ENCODE assay signal across 40 cellular contexts in the genomic region with DNA sequence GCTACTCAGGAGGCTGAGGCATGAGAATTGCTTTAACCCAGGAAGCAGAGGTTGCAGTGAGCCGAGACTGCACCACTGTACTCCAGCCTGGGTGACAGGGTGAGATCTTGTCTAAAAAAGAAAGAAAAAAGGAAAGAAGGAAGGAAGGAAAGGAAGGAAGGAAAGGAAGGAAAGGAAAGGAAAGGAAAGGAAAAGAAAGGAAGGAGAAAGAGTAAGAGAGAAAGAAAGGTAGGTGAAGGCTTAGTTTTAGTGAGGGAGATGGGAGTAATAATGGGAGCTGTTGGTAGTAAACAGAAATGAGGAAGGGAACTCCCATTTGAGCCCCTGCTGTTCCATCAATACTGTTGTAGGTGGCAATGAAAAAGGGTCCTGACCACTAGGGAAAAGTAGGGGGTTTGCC. TPM values are rescaled to one million over a fixed set of nuclear protein-coding genes. Genes with fewer than 3 reads are reported as not detected.
"Had no signal": no experiment of that assay in that cellular context is flagged by ENCODE, and none has a peak within 500 bp of the region (broad histone marks: within the 10 kb centered on the region; RNA-seq: fewer than 3 reads in every experiment).

No MANE protein-coding gene starts in this region.

- H3K4me3 Mint-ChIP-seq: activated naive CD4-positive, alpha-beta T cell treated with anti-CD3 and anti-CD28 coated beads for 36 hours; activated naive CD4-positive, alpha-beta T cell treated with anti-CD3 and anti-CD28 coated beads, Interleukin-2, amount 10 ng/mL, durations not matched to agents 7 days and 5 days; activated naive CD4-positive, alpha-beta T cell treated with anti-CD3 and anti-CD28 coated beads, Interleukin-2, amount 50 U/mL, for 24 hours; activated naive CD8-positive, alpha-beta T cell; activated naive CD8-positive, alpha-beta T cell treated with anti-CD3 and anti-CD28 coated beads for 36 hours; activated naive CD8-positive, alpha-beta T cell treated with anti-CD3 and anti-CD28 coated beads, Interleukin-2, amount 10 ng/mL, durations not matched to agents 7 days and 5 days; activated naive CD8-positive, alpha-beta T cell treated with anti-CD3 and anti-CD28 coated beads, Interleukin-2, amount 50 U/mL, for 24 hours; activated T-cell treated with anti-CD3 and anti-CD28 coated beads, Interleukin-2, amount 50 U/mL, for 24 hours; activated T-cell treated with anti-CD3 and anti-CD28 coated beads, Interleukin-2, amount 50 U/mL, for 4 hours; activated T-cell treated with anti-CD3 and anti-CD28 coated beads, Interleukin-2, amount 50 U/mL, for 72 hours; activated T-helper 1 cell treated with anti-CD3 and anti-CD28 coated beads, Interleukin-12 subunit alpha, Interleukin-12 subunit beta, Interleukin-2, Interleukin-4 antibody, amounts not matched to agents 30 ng/mL and 10 ng/mL and 1 ng/mL, durations not matched to agents 14 hours and 24 hours and 36 hours; activated T-helper 17 cell treated with anti-CD3 and anti-CD28 coated beads, Interleukin-2, amount 50 U/mL, for 72 hours had no signal

- H3K9me3 Mint-ChIP-seq: activated naive CD4-positive, alpha-beta T cell treated with anti-CD3 and anti-CD28 coated beads for 36 hours; activated naive CD4-positive, alpha-beta T cell treated with anti-CD3 and anti-CD28 coated beads, Interleukin-2, amount 10 ng/mL, durations not matched to agents 7 days and 5 days; activated naive CD4-positive, alpha-beta T cell treated with anti-CD3 and anti-CD28 coated beads, Interleukin-2, amount 50 U/mL, for 24 hours; activated naive CD4-positive, alpha-beta T cell treated with anti-CD3 and anti-CD28 coated beads, Interleukin-2, amount 50 U/mL, for 72 hours; activated naive CD8-positive, alpha-beta T cell treated with anti-CD3 and anti-CD28 coated beads for 36 hours; activated naive CD8-positive, alpha-beta T cell treated with anti-CD3 and anti-CD28 coated beads, Interleukin-2, amount 10 ng/mL, durations not matched to agents 7 days and 5 days; activated naive CD8-positive, alpha-beta T cell treated with anti-CD3 and anti-CD28 coated beads, Interleukin-2, amount 50 U/mL, for 24 hours; activated T-cell treated with anti-CD3 and anti-CD28 coated beads, Interleukin-2, amount 50 U/mL, for 24 hours; activated T-cell treated with anti-CD3 and anti-CD28 coated beads, Interleukin-2, amount 50 U/mL, for 4 hours; activated T-cell treated with anti-CD3 and anti-CD28 coated beads, Interleukin-2, amount 50 U/mL, for 72 hours; activated T-helper 1 cell treated with anti-CD3 and anti-CD28 coated beads, Interleukin-12 subunit alpha, Interleukin-12 subunit beta, Interleukin-2, Interleukin-4 antibody, amounts not matched to agents 30 ng/mL and 10 ng/mL and 1 ng/mL, durations not matched to agents 14 hours and 24 hours and 36 hours; activated T-helper 17 cell treated with anti-CD3 and anti-CD28 coated beads, Interleukin-2, amount 50 U/mL, for 72 hours; activated T-helper 2 cell treated with anti-CD3 and anti-CD28 coated beads, Interferon-gamma antibody, Interleukin-2, Interleukin-4, amounts not matched to agents 10 μg/mL and 5 μg/mL and 100 μg/mL, durations not matched to agents 14 hours and 24 hours and 36 hours had no signal

- H3K9me3 ChIP-seq: adrenal gland, ascending aorta, body of pancreas, breast epithelium had no signal

- H3K4me3 ChIP-seq: adrenal gland, ascending aorta, body of pancreas, breast epithelium, cardiac muscle cell had no signal

- H3K27me3 Mint-ChIP-seq: activated naive CD4-positive, alpha-beta T cell treated with anti-CD3 and anti-CD28 coated beads, Interleukin-2, amount 50 U/mL, for 24 hours had no signal

- H3K27ac Mint-ChIP-seq: activated naive CD4-positive, alpha-beta T cell treated with anti-CD3 and anti-CD28 coated beads for 36 hours; activated naive CD4-positive, alpha-beta T cell treated with anti-CD3 and anti-CD28 coated beads, Interleukin-2, amount 10 ng/mL, durations not matched to agents 7 days and 5 days; activated naive CD4-positive, alpha-beta T cell treated with anti-CD3 and anti-CD28 coated beads, Interleukin-2, amount 50 U/mL, for 24 hours; activated naive CD4-positive, alpha-beta T cell treated with anti-CD3 and anti-CD28 coated beads, Interleukin-2, amount 50 U/mL, for 72 hours; activated naive CD8-positive, alpha-beta T cell; activated naive CD8-positive, alpha-beta T cell treated with anti-CD3 and anti-CD28 coated beads for 36 hours; activated naive CD8-positive, alpha-beta T cell treated with anti-CD3 and anti-CD28 coated beads, Interleukin-2, amount 10 ng/mL, durations not matched to agents 7 days and 5 days; activated naive CD8-positive, alpha-beta T cell treated with anti-CD3 and anti-CD28 coated beads, Interleukin-2, amount 50 U/mL, for 24 hours; activated T-cell treated with anti-CD3 and anti-CD28 coated beads, Interleukin-2, amount 50 U/mL, for 24 hours; activated T-cell treated with anti-CD3 and anti-CD28 coated beads, Interleukin-2, amount 50 U/mL, for 72 hours; activated T-helper 1 cell treated with anti-CD3 and anti-CD28 coated beads, Interleukin-12 subunit alpha, Interleukin-12 subunit beta, Interleukin-2, Interleukin-4 antibody, amounts not matched to agents 30 ng/mL and 10 ng/mL and 1 ng/mL, durations not matched to agents 14 hours and 24 hours and 36 hours; activated T-helper 17 cell treated with anti-CD3 and anti-CD28 coated beads, Interleukin-2, amount 50 U/mL, for 72 hours; activated T-helper 2 cell treated with anti-CD3 and anti-CD28 coated beads, Interferon-gamma antibody, Interleukin-2, Interleukin-4, amounts not matched to agents 10 μg/mL and 5 μg/mL and 100 μg/mL, durations not matched to agents 14 hours and 24 hours and 36 hours; brain had no signal

- H3K4me1 ChIP-seq: adrenal gland, ascending aorta, body of pancreas, breast epithelium had no signal

- H3K27me3 ChIP-seq: adrenal gland, ascending aorta, brain microvascular endothelial cell, breast epithelium had no signal

- H3K36me3 Mint-ChIP-seq: activated naive CD4-positive, alpha-beta T cell treated with anti-CD3 and anti-CD28 coated beads, Interleukin-2, amount 10 ng/mL, durations not matched to agents 7 days and 5 days; activated naive CD4-positive, alpha-beta T cell treated with anti-CD3 and anti-CD28 coated beads, Interleukin-2, amount 50 U/mL, for 24 hours; activated naive CD4-positive, alpha-beta T cell treated with anti-CD3 and anti-CD28 coated beads, Interleukin-2, amount 50 U/mL, for 72 hours; activated naive CD8-positive, alpha-beta T cell; activated naive CD8-positive, alpha-beta T cell treated with anti-CD3 and anti-CD28 coated beads for 36 hours; activated naive CD8-positive, alpha-beta T cell treated with anti-CD3 and anti-CD28 coated beads, Interleukin-2, amount 10 ng/mL, durations not matched to agents 7 days and 5 days; brain had no signal

- H3K36me3 ChIP-seq: adrenal gland, ascending aorta, brain microvascular endothelial cell, breast epithelium, cardiac muscle cell had no signal

- ATAC-seq: activated naive CD8-positive, alpha-beta T cell treated with anti-CD3 and anti-CD28 coated beads, Interleukin-2, amount 50 U/mL, for 24 hours; body of pancreas had no signal

- H3K27ac ChIP-seq: adrenal gland, ascending aorta, body of pancreas, brain microvascular endothelial cell, breast epithelium, cardiac muscle cell had no signal

- DNase-seq: activated effector memory CD4-positive, alpha-beta T cell treated with anti-CD3 and anti-CD28 coated beads, Interleukin-2, amount 50 U/mL, for 16 hours; activated effector memory CD4-positive, alpha-beta T cell treated with Interleukin-2 at 50 U/mL for 16 hours; activated gamma-delta T cell; activated gamma-delta T cell treated with Interleukin-2 at 50 U/mL for 16 hours; activated naive CD4-positive, alpha-beta T cell; activated naive CD4-positive, alpha-beta T cell treated with anti-CD3 and anti-CD28 coated beads for 36 hours; activated naive CD4-positive, alpha-beta T cell treated with anti-CD3 and anti-CD28 coated beads, Interleukin-2, amount 10 ng/mL, durations not matched to agents 7 days and 5 days; activated naive CD4-positive, alpha-beta T cell treated with anti-CD3 and anti-CD28 coated beads, Interleukin-2, amount 50 U/mL, for 16 hours; activated naive CD4-positive, alpha-beta T cell treated with Interleukin-2 at 50 U/mL for 16 hours; activated naive CD8-positive, alpha-beta T cell treated with anti-CD3 and anti-CD28 coated beads for 36 hours; activated naive CD8-positive, alpha-beta T cell treated with anti-CD3 and anti-CD28 coated beads, Interleukin-2, amount 10 ng/mL, durations not matched to agents 7 days and 5 days; activated naive CD8-positive, alpha-beta T cell treated with anti-CD3 and anti-CD28 coated beads, Interleukin-2, amount 50 U/mL, for 24 hours; activated T-cell treated with anti-CD3 and anti-CD28 coated beads, Interleukin-2, amount 50 U/mL, for 1 hour; activated T-cell treated with anti-CD3 and anti-CD28 coated beads, Interleukin-2, amount 50 U/mL, for 24 hours; activated T-cell treated with anti-CD3 and anti-CD28 coated beads, Interleukin-2, amount 50 U/mL, for 4 hours; activated T-cell treated with anti-CD3 and anti-CD28 coated beads, Interleukin-2, amount 50 U/mL, for 48 hours; activated T-cell treated with anti-CD3 and anti-CD28 coated beads, Interleukin-2, amount 50 U/mL, for 72 hours; adrenal gland; amniotic stem cell; amygdala; anterior cingulate cortex; aorta; body of pancreas; brain microvascular endothelial cell; caudate nucleus; central memory CD4-positive, alpha-beta T cell; cerebellar nuclear complex had no signal

- H3K4me1 Mint-ChIP-seq: activated naive CD4-positive, alpha-beta T cell treated with anti-CD3 and anti-CD28 coated beads, Interleukin-2, amount 10 ng/mL, durations not matched to agents 7 days and 5 days; activated naive CD4-positive, alpha-beta T cell treated with anti-CD3 and anti-CD28 coated beads, Interleukin-2, amount 50 U/mL, for 24 hours; activated T-helper 17 cell treated with anti-CD3 and anti-CD28 coated beads, Interleukin-2, amount 50 U/mL, for 72 hours had no signal

RNA-seq across cellular contexts. Expression of gene SLC24A4, which starts 28.8 kb away (rescaled TPM):
- total RNA-seq: activated naive CD4-positive, alpha-beta T cell treated with anti-CD3 and anti-CD28 coated beads for 36 hours; activated naive CD4-positive, alpha-beta T cell treated with anti-CD3 and anti-CD28 coated beads, Interleukin-2, amount 50 U/mL, for 72 hours; activated naive CD8-positive, alpha-beta T cell treated with anti-CD3 and anti-CD28 coated beads, Interleukin-2, amount 10 ng/mL, durations not matched to agents 7 days and 5 days; activated T-cell treated with anti-CD3 and anti-CD28 coated beads, Interleukin-2, amount 50 U/mL, for 72 hours; activated T-helper 1 cell treated with anti-CD3 and anti-CD28 coated beads, Interleukin-12 subunit alpha, Interleukin-12 subunit beta, Interleukin-2, Interleukin-4 antibody, amounts not matched to agents 30 ng/mL and 10 ng/mL and 1 ng/mL, durations not matched to agents 14 hours and 24 hours and 36 hours; activated T-helper 17 cell treated with anti-CD3 and anti-CD28 coated beads, Interleukin-2, amount 50 U/mL, for 72 hours; activated T-helper 2 cell treated with anti-CD3 and anti-CD28 coated beads, Interferon-gamma antibody, Interleukin-2, Interleukin-4, amounts not matched to agents 10 μg/mL and 5 μg/mL and 100 μg/mL, durations not matched to agents 14 hours and 24 hours and 36 hours; ascending aorta; astrocyte; bronchial epithelial cell; cardiac septum had no signal
